Comparison of ENCODE assay signal across 8 cellular contexts in the genomic region with DNA sequence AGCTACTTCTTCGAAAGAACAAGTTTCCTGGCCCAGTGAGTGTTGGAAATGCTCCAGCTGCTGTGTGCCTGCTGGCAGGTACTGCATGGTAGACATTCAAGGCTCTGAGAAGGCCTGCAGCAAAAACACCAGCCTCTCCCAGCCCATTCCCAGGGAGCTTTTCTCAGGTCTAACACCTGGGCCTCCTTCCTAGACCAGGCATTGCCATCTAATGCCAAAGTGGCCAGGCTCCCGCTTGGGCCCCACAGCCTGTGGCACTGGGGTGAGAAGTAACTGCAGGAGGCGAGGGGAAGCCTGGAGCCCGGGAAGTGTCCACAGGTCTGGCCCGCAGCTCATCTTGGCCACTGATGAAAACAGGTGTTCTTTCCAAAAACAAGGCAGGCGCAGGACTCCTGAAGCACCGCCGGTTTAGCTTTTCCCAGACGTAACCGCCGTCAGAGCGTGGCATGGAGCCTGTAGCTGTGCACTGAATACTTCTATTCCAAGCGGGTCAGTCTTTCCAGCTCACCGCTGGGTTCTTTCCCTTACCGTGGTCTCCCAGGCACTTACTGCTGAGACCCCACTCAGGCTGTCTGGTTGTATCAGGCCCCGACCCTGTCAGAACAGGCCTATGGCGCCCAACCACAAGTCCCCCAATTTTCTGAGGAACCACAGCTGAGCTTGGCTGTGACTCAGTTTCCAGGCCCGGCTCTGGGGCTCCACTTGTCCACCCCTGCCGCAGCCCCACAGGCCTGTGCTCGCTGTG. TPM values are rescaled to one million over a fixed set of nuclear protein-coding genes. Genes with fewer than 3 reads are reported as not detected.
DNase-seq lines count a peak whose midpoint lies in the region; ATAC-seq and TF ChIP-seq lines count a peak whose summit lies in the region.

No MANE protein-coding gene starts in this region.

- intact Hi-C loops in esophagus muscularis mucosa (cut with DNase I), result loop anchor here (2.0 to 5.0 kb wide), 2 partner anchors 85 to 175 kb away; partner anchors contain the start of genes CHKA and KMT5B
- intact Hi-C loops in psoas muscle (cut with DNase I), result no loop called here

- TF ChIP-seq CTCF in esophagus muscularis mucosa (IDR thresholded peaks at IDR 0.05) (no peak), psoas muscle (IDR thresholded peaks at IDR 0.05) (no peak), GM13977 (IDR thresholded peaks at IDR 0.05; ENCODE audit: extremely low read depth, insufficient read depth, missing control alignments) (no peak)

- WGBS in esophagus muscularis mucosa, result 80% methylated on average over 20 of the region's 20 CpGs
- 43 to 58% (median 45%) methylated on average over 20 of the region's 20 CpGs for WGBS in psoas muscle, 3 donors

- in situ Hi-C loops in GM13977 (cut with MboI; ENCODE audit: low pct_unique_long_range_greater_than_20kb, low sequenced_read_pairs, unreplicated experiment), result no loop called here

- no peak for TF ChIP-seq EP300 in esophagus muscularis mucosa (IDR thresholded peaks at IDR 0.05)

- no peak for TF ChIP-seq POLR2A in esophagus muscularis mucosa (IDR thresholded peaks at IDR 0.05; ENCODE audit: low read depth)

- H3K36me3 ChIP-seq in esophagus muscularis mucosa (peaks cover 13 to 54% (median 41%) of the 10 kb centered on the region in 4 donors), psoas muscle (ENCODE audit: insufficient read depth in 1 of 2, low read depth in 1 of 2) (peaks cover 0 to 35% of the 10 kb centered on the region in 2 donors)

- H3K9me3 ChIP-seq in esophagus muscularis mucosa, result no peaks in the 10 kb centered on the region
- H3K9me3 ChIP-seq in psoas muscle, result no peaks in the 10 kb centered on the region

- H3K27ac ChIP-seq in esophagus muscularis mucosa (replicated peaks in 1 of 4), result peak overlapping the region; percentile 87 to 92 (median 88)
- peak overlapping the region; percentile 77 for H3K27ac ChIP-seq in psoas muscle

- H3K4me3 ChIP-seq in esophagus muscularis mucosa, result peak overlapping the region in 1 of 4 donors; percentile 74
- peak overlapping the region; percentile 75 for H3K4me3 ChIP-seq in psoas muscle

- DNase-seq in DMS53 treated with DMSO at 0.1 percent for 48 hours (lab: John Stamatoyannopoulos, UW; ENCODE audit: unreplicated experiment) (peak; percentile 18), OCI-M1 (lab: John Stamatoyannopoulos, UW) (peak; percentile 82), esophagus muscularis mucosa (ENCODE audit: extremely low spot score) (no peak), psoas muscle (peak in 1 of 2 donors; percentile 49), GM13977 (ENCODE audit: low spot score) (no peak)
- DNase-seq in effector CD4-positive, alpha-beta T cell, result no peak

- ATAC-seq in psoas muscle (peak in 1 of 4 donors; percentile 1), HG02852 (IDR thresholded peaks at IDR 0.05; ENCODE audit: unreplicated experiment) (no peak), HG02981 (IDR thresholded peaks at IDR 0.05; ENCODE audit: unreplicated experiment) (no peak)

- H3K4me1 ChIP-seq in esophagus muscularis mucosa, result peaks cover 51 to 79% (median 76%) of the 10 kb centered on the region in 4 donors
- H3K4me1 ChIP-seq in psoas muscle, result peaks cover 20% of the 10 kb centered on the region

- H3K27me3 ChIP-seq in esophagus muscularis mucosa (no peaks in the 10 kb centered on the region), psoas muscle (ENCODE audit: insufficient read depth in 3 of 3, low read length in 2 of 3) (no peaks in the 10 kb centered on the region)

RNA-seq across cellular contexts. Expression of gene TCIRG1, which starts 1.2 kb away (rescaled TPM):
- total RNA-seq in esophagus muscularis mucosa (100 to 1,000 TPM in 1 of 4 donors, 10 to 100 TPM in 3; 61.6 to 124 (median 81.4) TPM), psoas muscle (10 to 100 TPM; 11.4 to 14.6 (median 12.7) TPM)
- polyA plus RNA-seq in psoas muscle, result 10 to 100 TPM; 10.9 to 20.1 (median 11.8) TPM

RNA-seq across cellular contexts. Expression of gene NDUFS8, which starts 7.2 kb away (rescaled TPM):
- total RNA-seq in esophagus muscularis mucosa (100 to 1,000 TPM; 178 to 271 (median 198) TPM), psoas muscle (100 to 1,000 TPM; 204 to 328 (median 241) TPM)
- polyA plus RNA-seq in psoas muscle, result 100 to 1,000 TPM; 193 to 390 (median 328) TPM

RNA-seq across cellular contexts. Expression of gene ALDH3B1, which starts 27.5 kb away (rescaled TPM):
- 10 to 100 TPM; 10.6 to 17.2 (median 12.6) TPM for total RNA-seq in esophagus muscularis mucosa
- 1 to 10 TPM; 1.7 to 3.3 (median 2.2) TPM for total RNA-seq in psoas muscle
- 1 to 10 TPM in 2 of 3 donors, under 1 TPM in 1; 0.83 to 1.8 (median 1.4) TPM for polyA plus RNA-seq in psoas muscle

RNA-seq across cellular contexts. Expression of gene UNC93B1, which starts 33.8 kb away (rescaled TPM):
- total RNA-seq in esophagus muscularis mucosa (10 to 100 TPM; 16.6 to 38.4 (median 31.6) TPM), psoas muscle (1 to 10 TPM; 3.8 to 5.2 (median 4.8) TPM)
- 1 to 10 TPM; 1.9 to 5.9 (median 4.0) TPM for polyA plus RNA-seq in psoas muscle

Comparison
In these comparisons a context has a peak if more than half of its experiments do, and no peak if none do; other contexts are left out.
1. DNase-seq: peak in DMS53 treated with DMSO at 0.1 percent for 48 hours (single experiment) and OCI-M1 (single experiment); none in esophagus muscularis mucosa (single experiment), GM13977 (single experiment) and effector CD4-positive, alpha-beta T cell (single experiment).
2. RNA of gene TCIRG1, which starts 1.2 kb away (total RNA-seq): 61.6 to 124 TPM in esophagus muscularis mucosa; 11.4 to 14.6 TPM in psoas muscle; every median in the first group is over 4 times any median in the second.